In genomic region chr3:50503504-50503903, GRCh38 we compare ENCODE assay signal across 8 cellular contexts. TPM values are rescaled to one million over a fixed set of nuclear protein-coding genes. Genes with fewer than 3 reads are reported as not detected.
DNase-seq lines count a peak whose midpoint lies in the region; TF ChIP-seq lines count a peak whose summit lies in the region.

TSS of gene CACNA2D2 (minus strand) at chr3:50503634. CDS start at chr3:50503423, 211 bp downstream.

- H3K4me3 Mint-ChIP-seq in chondrocyte (ENCODE audit: unreplicated experiment) = peak within 1 kb of the TSS; percentile 49

- H3K27me3 Mint-ChIP-seq in chondrocyte (ENCODE audit: low read depth) = peaks cover 51% of the 10 kb centered on the region

- H3K27ac ChIP-seq in HUES48 (ENCODE audit: low read depth, low read length) = no peak within 1 kb of the TSS

- H3K9ac ChIP-seq in HUES48 (ENCODE audit: low read depth, low read length) = 0 out of 2 replicates have a peak within 1 kb of the TSS, but pooled peaks have one; percentile 32

- H3K27me3 ChIP-seq in HUES48 (ENCODE audit: control insufficient read depth, insufficient read depth, low read length) = peaks cover 41% of the 10 kb centered on the region

- H3K9me3 ChIP-seq in HUES48 (ENCODE audit: control insufficient read depth, insufficient read depth, low read length) = no peaks in the 10 kb centered on the region

- no peaks in the 10 kb centered on the region for H3K36me3 ChIP-seq in HUES48 (ENCODE audit: control insufficient read depth, insufficient read depth, low read length)

- H3K4me1 ChIP-seq in HUES48 (ENCODE audit: control insufficient read depth, insufficient read depth, low read length) = peaks cover 10% of the 10 kb centered on the region; the same call in 1 of the 2 replicates

- no peaks in the 10 kb centered on the region for H3K4me1 Mint-ChIP-seq in chondrocyte (ENCODE audit: low read depth)

- DNase-seq in AG08396 (ENCODE audit: low spot score) = peak; percentile 44
- DNase-seq in activated CD4-positive, alpha-beta T cell treated with anti-CD3 and anti-CD28 coated beads for 24 hours (ENCODE audit: low read depth in 2 of 2) = peak; percentile 32 to 33
- DNase-seq in chondrocyte (ENCODE audit: low spot score) = no peak
- peak; percentile 13 for DNase-seq in medulla oblongata (ENCODE audit: extremely low spot score)
- DNase-seq in stimulated activated CD8-positive, alpha-beta memory T cell treated with anti-CD3 and anti-CD28 coated beads, Interleukin-12 subunit alpha, Interleukin-12 subunit beta, amount 100 ng/mL, for 1 hour (ENCODE audit: low read depth) = peak; percentile 47
- no peak for DNase-seq in dedifferentiated amniotic fluid mesenchymal stem cell (ENCODE audit: extremely low spot score)
- DNase-seq in SKM-1 treated with dmso at 0.1 percent for 144 hours (lab: John Stamatoyannopoulos, UW; ENCODE audit: unreplicated experiment) = no peak

- H3K27ac Mint-ChIP-seq in chondrocyte (ENCODE audit: unreplicated experiment) = no peak within 1 kb of the TSS

- no peaks in the 10 kb centered on the region for H3K36me3 Mint-ChIP-seq in chondrocyte (ENCODE audit: low read depth)

- peak within 1 kb of the TSS; percentile 73 for H3K4me3 ChIP-seq in HUES48 (ENCODE audit: low read depth, low read length)

- H3K9me3 Mint-ChIP-seq in chondrocyte (ENCODE audit: low read depth) = no peaks in the 10 kb centered on the region

- TF ChIP-seq CTCF in chondrocyte (IDR thresholded peaks at IDR 0.05) = no peak

RNA-seq across cellular contexts. Expression of gene CACNA2D2, which starts in this region (rescaled TPM):
- 0.34 to 0.46 TPM (median 0.40 TPM) in 3 replicates for total RNA-seq in chondrocyte

Comparison
In these comparisons a context has a peak if more than half of its experiments do, and no peak if none do; other contexts are left out.
1. DNase-seq: peak in AG08396 (single experiment), activated CD4-positive, alpha-beta T cell treated with anti-CD3 and anti-CD28 coated beads for 24 hours (2 of 2), medulla oblongata (single experiment) and stimulated activated CD8-positive, alpha-beta memory T cell treated with anti-CD3 and anti-CD28 coated beads, Interleukin-12 subunit alpha, Interleukin-12 subunit beta, amount 100 ng/mL, for 1 hour (single experiment); none in chondrocyte (single experiment), dedifferentiated amniotic fluid mesenchymal stem cell (single experiment) and SKM-1 treated with dmso at 0.1 percent for 144 hours (single experiment).